ENCODE assay signal across 17 cellular contexts in genomic region chr12:133106253-133106652, GRCh38. TPM values are rescaled to one million over a fixed set of nuclear protein-coding genes. Genes with fewer than 3 reads are reported as not detected.
DNase-seq lines count a peak whose midpoint lies in the region; ATAC-seq and TF ChIP-seq lines count a peak whose summit lies in the region.
"Had no signal": no experiment of that assay in that cellular context is flagged by ENCODE, and none has a peak within 500 bp of the region (broad histone marks: within the 10 kb centered on the region; RNA-seq: fewer than 3 reads in every experiment).

No MANE protein-coding gene starts in this region.

- H3K36me3 Mint-ChIP-seq in Caco-2 (ENCODE audit: insufficient read depth, unreplicated experiment): peaks cover 58% of the 10 kb centered on the region
- H3K36me3 Mint-ChIP-seq in stimulated activated effector memory CD8-positive, alpha-beta T cell treated with anti-CD3 and anti-CD28 coated beads, Interleukin-12 subunit alpha, Interleukin-12 subunit beta, amount 100 ng/mL, for 72 hours: peaks cover 61% of the 10 kb centered on the region

- H3K36me3 ChIP-seq in Caco-2 (ENCODE audit: control insufficient read depth, insufficient read depth, low read length) (peaks cover 4% of the 10 kb centered on the region; the same call in 1 of the 2 replicates), liver (ENCODE audit: control insufficient read depth in 4 of 4, insufficient read depth in 3 of 4, low read depth in 1 of 4, low read length in 3 of 4) (peaks cover 6 to 60% (median 54%) of the 10 kb centered on the region in 4 donors)

- H3K27me3 ChIP-seq in Caco-2 (replicated peaks; ENCODE audit: control insufficient read depth, insufficient read depth, low read length) (no peaks in the 10 kb centered on the region), liver (ENCODE audit: control insufficient read depth in 4 of 4, insufficient read depth in 4 of 4, low read length in 3 of 4) (no peaks in the 10 kb centered on the region)
- H3K27me3 ChIP-seq: adrenal gland, gastrocnemius medialis had no signal

- TF ChIP-seq CTCF in Caco-2 (IDR thresholded peaks at IDR 0.05; ENCODE audit: insufficient read depth in 1 of 2, low read depth in 1 of 2, low read length in 1 of 2, severe bottlenecking in 1 of 2, unreplicated experiment in 1 of 2) (no peak), cardiac fibroblast (IDR thresholded peaks at IDR 0.05; ENCODE audit: low read depth, low read length) (no peak), liver (IDR thresholded peaks at IDR 0.05; ENCODE audit: low read depth, low read length, missing input control) (no peak)

- WGBS in liver: 97% methylated on average over 5 of the region's 5 CpGs

- POLR2A ChIA-PET in Caco-2 (lab: Charles Lee): no interaction called here

- H3K27ac ChIP-seq in liver (ENCODE audit: low read depth in 1 of 2, low read length in 2 of 2): no peak overlapping the region
- H3K27ac ChIP-seq: adrenal gland, gastrocnemius medialis had no signal

- CTCF ChIA-PET in Caco-2 (lab: Charles Lee): no interaction called here

- TF ChIP-seq RAD21 in liver (IDR thresholded peaks at IDR 0.05): no peak

- no peak overlapping the region for H3K27ac Mint-ChIP-seq in Caco-2 (ENCODE audit: unreplicated experiment)
- H3K27ac Mint-ChIP-seq in stimulated activated effector memory CD8-positive, alpha-beta T cell treated with anti-CD3 and anti-CD28 coated beads, Interleukin-12 subunit alpha, Interleukin-12 subunit beta, amount 100 ng/mL, for 72 hours: no peak overlapping the region
- H3K27ac Mint-ChIP-seq: CD14-positive monocyte; stimulated activated memory B cell treated with anti-CD40 and anti-IgM and Interleukin-4, amounts not matched to agents 10 μg/mL and 1 μg/mL and 100 μg/mL, for 72 hours; T-cell had no signal

- H3K4me1 ChIP-seq in Caco-2 (no peaks in the 10 kb centered on the region), liver (ENCODE audit: control insufficient read depth in 4 of 4, insufficient read depth in 4 of 4, low read length in 3 of 4) (no peaks in the 10 kb centered on the region)
- H3K4me1 ChIP-seq: adrenal gland, gastrocnemius medialis had no signal

- H3K4me3 ChIP-seq in Caco-2 (ENCODE audit: low read depth, low read length): no peak overlapping the region
- no peak overlapping the region for H3K4me3 ChIP-seq in cardiac fibroblast (replicated peaks in 1 of 2; ENCODE audit: low read depth in 2 of 2, low read length in 2 of 2)
- peak overlapping the region in 2 of 3 donors; percentile 66 to 79 for H3K4me3 ChIP-seq in liver (ENCODE audit: low read depth in 1 of 3, low read length in 3 of 3)

- H3K9me3 Mint-ChIP-seq in Caco-2 (ENCODE audit: unreplicated experiment): peaks cover 69% of the 10 kb centered on the region
- peaks cover 40% of the 10 kb centered on the region for H3K9me3 Mint-ChIP-seq in stimulated activated effector memory CD8-positive, alpha-beta T cell treated with anti-CD3 and anti-CD28 coated beads, Interleukin-12 subunit alpha, Interleukin-12 subunit beta, amount 100 ng/mL, for 72 hours

- DNase-seq in Caco-2 (no peak), HT1080 (ENCODE audit: low read depth) (peak; percentile 8), cardiac fibroblast (ENCODE audit: low read depth in 2 of 2) (peak; percentile 5 to 36)
- no peak for DNase-seq in stimulated activated effector memory CD8-positive, alpha-beta T cell treated with anti-CD3 and anti-CD28 coated beads, Interleukin-12 subunit alpha, Interleukin-12 subunit beta, amount 100 ng/mL, for 72 hours (ENCODE audit: low spot score in 2 of 2)
- DNase-seq: activated CD4-positive, alpha-beta T cell treated with anti-CD3 and anti-CD28 coated beads for 1 hour; adrenal gland; gastrocnemius medialis; NCI-H1092 treated with DMSO at 0.1 percent for 48 hours; NCI-H446; stimulated activated CD4-positive, alpha-beta T cell treated with anti-CD3 and anti-CD28 coated beads, Interleukin-4, amount 100 ng/mL, for 24 hours; T-cell had no signal

- TSS peak; percentile 15 for BruUV-seq in Caco-2 (replicated peaks; lab: Mats Ljungman, UMichigan)

- H3K4me3 Mint-ChIP-seq in Caco-2 (ENCODE audit: unreplicated experiment): no peak overlapping the region
- no peak overlapping the region for H3K4me3 Mint-ChIP-seq in stimulated activated effector memory CD8-positive, alpha-beta T cell treated with anti-CD3 and anti-CD28 coated beads, Interleukin-12 subunit alpha, Interleukin-12 subunit beta, amount 100 ng/mL, for 72 hours
- H3K4me3 Mint-ChIP-seq: CD14-positive monocyte; stimulated activated memory B cell treated with anti-CD40 and anti-IgM and Interleukin-4, amounts not matched to agents 10 μg/mL and 1 μg/mL and 100 μg/mL, for 72 hours; T-cell had no signal

- H3K9ac ChIP-seq in liver (ENCODE audit: low read depth in 1 of 2, low read length in 2 of 2): no peak overlapping the region

- no peaks in the 10 kb centered on the region for H3K4me1 Mint-ChIP-seq in Caco-2 (ENCODE audit: low read depth, unreplicated experiment)
- no peaks in the 10 kb centered on the region for H3K4me1 Mint-ChIP-seq in stimulated activated effector memory CD8-positive, alpha-beta T cell treated with anti-CD3 and anti-CD28 coated beads, Interleukin-12 subunit alpha, Interleukin-12 subunit beta, amount 100 ng/mL, for 72 hours
- H3K4me1 Mint-ChIP-seq: CD14-positive monocyte; stimulated activated memory B cell treated with anti-CD40 and anti-IgM and Interleukin-4, amounts not matched to agents 10 μg/mL and 1 μg/mL and 100 μg/mL, for 72 hours; T-cell had no signal

- no peaks in the 10 kb centered on the region for H3K27me3 Mint-ChIP-seq in Caco-2 (ENCODE audit: insufficient read depth, unreplicated experiment)
- H3K27me3 Mint-ChIP-seq: stimulated activated memory B cell treated with anti-CD40 and anti-IgM and Interleukin-4, amounts not matched to agents 10 μg/mL and 1 μg/mL and 100 μg/mL, for 72 hours; T-cell had no signal

- no peak for ATAC-seq in HG03039 (IDR thresholded peaks at IDR 0.05; ENCODE audit: unreplicated experiment)
- ATAC-seq in HG02840 (IDR thresholded peaks at IDR 0.05; ENCODE audit: low FRiP score, unreplicated experiment): no peak
- no peak for ATAC-seq in stimulated activated effector memory CD8-positive, alpha-beta T cell treated with anti-CD3 and anti-CD28 coated beads, Interleukin-12 subunit alpha, Interleukin-12 subunit beta, amount 100 ng/mL, for 72 hours
- ATAC-seq in GM19463 (IDR thresholded peaks at IDR 0.05; ENCODE audit: unreplicated experiment): no peak
- ATAC-seq: gastrocnemius medialis; stimulated activated memory B cell treated with anti-CD40 and anti-IgM and Interleukin-4, amounts not matched to agents 10 μg/mL and 1 μg/mL and 100 μg/mL, for 72 hours; T-cell had no signal

- H3K9me3 ChIP-seq in Caco-2 (peaks cover 73% of the 10 kb centered on the region), liver (ENCODE audit: control insufficient read depth in 4 of 4, low read length in 3 of 4) (peaks cover 49 to 95% (median 80%) of the 10 kb centered on the region in 4 donors)

- intact Hi-C loops in Caco-2 (cut with micrococcal nuclease; ENCODE audit: unreplicated experiment): no loop called here

TF ChIP-seq in liver, 16 proteins besides CTCF, POLR2A, EP300 and RAD21 (continues in another document):
- TF ChIP-seq TAF1 (conservative IDR thresholded peaks at IDR 0.05) (no peak), SP1 (IDR thresholded peaks at IDR 0.05) (no peak), NR2F2 (IDR thresholded peaks at IDR 0.05) (no peak), ATF3 (IDR thresholded peaks at IDR 0.05) (no peak), MAX (IDR thresholded peaks at IDR 0.05) (no peak), RXRA (IDR thresholded peaks at IDR 0.05) (no peak)

RNA-seq across cellular contexts. Expression of gene ZNF891, which starts 23.8 kb away (rescaled TPM):
- total RNA-seq in Caco-2 (2022) (2.0 and 2.3 TPM in 2 replicates), liver (1 to 10 TPM in 1 of 2 donors, under 1 TPM in 1; 0.61 to 1.3 TPM)
- total RNA-seq in HT1080 (2014; rRNA removed; shearing (Covaris generic)): 0.30 and 0.37 TPM in 2 replicates
- 0.19 and 0.20 TPM in 2 replicates for polyA plus RNA-seq in HT1080 (2015; cell fraction: cytosol; rRNA removed)
- polyA plus RNA-seq in HT1080 (2015; cell fraction: nucleus; rRNA removed): 1.3 TPM in 2 replicates
- polyA plus RNA-seq in liver: under 1 TPM; 0.13 to 0.29 TPM

RNA-seq across cellular contexts. Expression of gene ZNF10, which starts 24.2 kb away (rescaled TPM):
- total RNA-seq in Caco-2 (2022) (6.9 and 7.6 TPM in 2 replicates), liver (1 to 10 TPM; 5.4 to 5.6 TPM)
- 0.50 and 0.59 TPM in 2 replicates for total RNA-seq in HT1080 (2014; rRNA removed; shearing (Covaris generic))
- polyA plus RNA-seq in HT1080 (2015; cell fraction: cytosol; rRNA removed): 0.26 and 0.63 TPM in 2 replicates
- polyA plus RNA-seq in HT1080 (2015; cell fraction: nucleus; rRNA removed): 2.2 and 2.4 TPM in 2 replicates
- polyA plus RNA-seq in liver: 1 to 10 TPM; 1.8 to 3.1 TPM

RNA-seq across cellular contexts. Expression of gene ZNF140, which starts 25.5 kb away (rescaled TPM):
- 12.1 and 12.5 TPM in 2 replicates for total RNA-seq in Caco-2 (2022)
- total RNA-seq in HT1080 (2014; rRNA removed; shearing (Covaris generic)): 14.9 and 15.2 TPM in 2 replicates
- 8.2 and 11.4 TPM in 2 replicates for polyA plus RNA-seq in HT1080 (2015; cell fraction: cytosol; rRNA removed)
- 11.8 and 13.6 TPM in 2 replicates for polyA plus RNA-seq in HT1080 (2015; cell fraction: nucleus; rRNA removed)
- total RNA-seq in liver: 10 to 100 TPM; 10.0 to 12.4 TPM
- 1 to 10 TPM; 5.2 to 6.3 TPM for polyA plus RNA-seq in liver

Comparison
In these comparisons a context has a peak if more than half of its experiments do, and no peak if none do; other contexts are left out.
1. DNase-seq: peak in HT1080 (single experiment) and cardiac fibroblast (2 of 2); none in Caco-2 (0 of 2) and stimulated activated effector memory CD8-positive, alpha-beta T cell treated with anti-CD3 and anti-CD28 coated beads, Interleukin-12 subunit alpha, Interleukin-12 subunit beta, amount 100 ng/mL, for 72 hours (0 of 2).
2. H3K4me3 ChIP-seq: peak in liver (2 of 3); none in Caco-2 (single experiment) and cardiac fibroblast (0 of 2).